Comparison of ENCODE assay signal across 8 cellular contexts in the genomic region with DNA sequence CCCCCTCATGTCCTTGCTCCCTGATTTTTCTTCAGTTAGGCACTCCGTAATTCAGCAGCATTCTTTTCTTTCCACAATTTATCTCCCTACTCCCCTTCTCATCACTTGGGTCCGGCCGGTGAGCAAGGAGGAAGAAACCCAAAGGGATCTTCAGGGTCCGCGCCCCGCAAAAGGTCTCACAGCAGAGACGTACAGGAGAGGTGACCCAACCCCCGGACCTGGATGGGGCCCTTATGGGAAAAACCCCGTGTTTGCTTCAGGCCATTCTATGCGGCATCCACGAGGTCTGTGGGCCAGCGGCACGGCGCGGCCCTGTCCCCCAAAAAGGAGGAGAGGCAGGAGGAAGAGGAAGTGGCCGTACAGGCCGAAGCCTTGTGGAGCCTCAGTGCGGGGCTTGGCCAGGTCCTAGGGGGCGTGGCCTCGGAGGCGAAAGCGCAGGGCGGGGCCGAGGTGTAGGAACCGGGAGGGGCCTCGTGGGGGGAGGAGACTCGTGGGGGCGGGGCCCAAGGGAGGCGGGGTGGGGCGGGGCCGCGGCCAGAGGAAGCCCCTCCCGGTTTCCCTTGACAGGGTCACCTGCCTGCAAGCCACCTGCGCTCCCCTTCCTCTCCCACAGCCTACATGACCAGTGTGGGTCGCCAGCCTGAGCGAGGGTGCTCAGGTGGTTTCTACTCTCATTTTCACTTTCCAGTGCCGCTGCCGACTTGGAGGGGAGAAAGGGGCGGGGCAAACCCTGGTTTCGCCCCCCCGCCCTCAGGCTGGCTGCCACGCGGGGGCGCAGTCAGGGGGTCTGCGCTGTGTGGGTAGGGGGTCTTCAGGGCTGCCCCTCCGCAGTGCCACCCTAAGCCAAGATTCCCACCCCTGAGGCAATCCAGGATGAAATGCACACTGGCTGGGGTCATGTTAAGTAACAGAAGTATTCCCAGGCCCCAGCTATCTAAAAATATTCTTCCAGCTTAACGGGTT.
DNase-seq lines count a peak whose midpoint lies in the region; ATAC-seq and TF ChIP-seq lines count a peak whose summit lies in the region.

No MANE protein-coding gene starts in this region.

- H3K27ac ChIP-seq in mesendoderm (ENCODE audit: low read depth, low read length): no peak overlapping the region

- no peak overlapping the region for H2BK120ac ChIP-seq in mesendoderm (ENCODE audit: low read depth, low read length)

- no peaks in the 10 kb centered on the region for H3K9me3 Mint-ChIP-seq in effector memory CD8-positive, alpha-beta T cell

- no peaks in the 10 kb centered on the region for H3K36me3 Mint-ChIP-seq in effector memory CD8-positive, alpha-beta T cell (ENCODE audit: insufficient read depth)

- peak overlapping the region; percentile 95 for H3K56ac ChIP-seq in mesendoderm (ENCODE audit: low read length)

- peak overlapping the region; percentile 95 for H3K4me2 ChIP-seq in mesendoderm (ENCODE audit: low read length)

- H3K79me2 ChIP-seq in mesendoderm (ENCODE audit: control insufficient read depth, insufficient read depth, low read length): no peaks in the 10 kb centered on the region

- no peaks in the 10 kb centered on the region for H3K27me3 Mint-ChIP-seq in effector memory CD8-positive, alpha-beta T cell

- no peaks in the 10 kb centered on the region for H3K36me3 ChIP-seq in mesendoderm (ENCODE audit: control insufficient read depth, insufficient read depth, low read length)

- peak overlapping the region; percentile 83 for H3K9ac ChIP-seq in mesendoderm (ENCODE audit: low read length)

- peak; percentile 96 for ATAC-seq in HG03175 (IDR thresholded peaks at IDR 0.05; ENCODE audit: unreplicated experiment)
- peak; percentile 90 for ATAC-seq in effector memory CD8-positive, alpha-beta T cell (replicated peaks)

- no peaks in the 10 kb centered on the region for H3K79me1 ChIP-seq in mesendoderm (ENCODE audit: low read length)

- H3K4me3 Mint-ChIP-seq in effector memory CD8-positive, alpha-beta T cell: peak overlapping the region; percentile 82 to 88

- no peak overlapping the region for H2AK5ac ChIP-seq in mesendoderm (ENCODE audit: low read length)

- peaks cover 2% of the 10 kb centered on the region for H3K4me1 ChIP-seq in mesendoderm (ENCODE audit: control insufficient read depth, low read depth, low read length)

- H2BK5ac ChIP-seq in mesendoderm (ENCODE audit: low read length): no peak overlapping the region

- no peak overlapping the region for H3K23ac ChIP-seq in mesendoderm (ENCODE audit: low read length)

- H3K4ac ChIP-seq in mesendoderm (ENCODE audit: low read depth, low read length): peak overlapping the region; percentile 22

- peak overlapping the region; percentile 1 for H3K18ac ChIP-seq in mesendoderm (ENCODE audit: low read length)

- H3K4me3 ChIP-seq in mesendoderm (ENCODE audit: low read length): peak overlapping the region; percentile 72

- H3K4me1 Mint-ChIP-seq in effector memory CD8-positive, alpha-beta T cell (ENCODE audit: low read depth in 2 of 2): peaks cover 8% of the 10 kb centered on the region in 2 donors

- peak overlapping the region; percentile 66 to 95 for H3K27ac Mint-ChIP-seq in effector memory CD8-positive, alpha-beta T cell

- H4K5ac ChIP-seq in mesendoderm (ENCODE audit: low read length): peak overlapping the region; percentile 77

- peak; percentile 89 for TF ChIP-seq POLR2A in GM18951 (IDR thresholded peaks at IDR 0.05; ENCODE audit: extremely low read depth, insufficient read depth, insufficient read length)

- no CpG with 5 or more reads among the region's 47 CpGs for WGBS in mesendoderm (ENCODE audit: extremely low coverage, insufficient coverage, low lambda C conversion rate)

- in situ Hi-C loops in GM18951 (cut with MboI; ENCODE audit: low sequenced_read_pairs, unreplicated experiment): no loop called here

- H4K8ac ChIP-seq in mesendoderm (ENCODE audit: low read depth, low read length): no peak overlapping the region

- no peak overlapping the region for H2BK15ac ChIP-seq in mesendoderm (replicated peaks; ENCODE audit: low read depth)

- peak; percentile 85 for DNase-seq in AML-193 (lab: John Stamatoyannopoulos, UW)
- peak; percentile 52 for DNase-seq in NCI-H748 treated with DMSO at 0.1 percent for 48 hours (lab: John Stamatoyannopoulos, UW)
- peak; percentile 69 to 70 for DNase-seq in activated CD8-positive, alpha-beta memory T cell treated with anti-CD3 and anti-CD28 coated beads for 4 hours (ENCODE audit: low read depth in 2 of 2)
- DNase-seq in effector memory CD8-positive, alpha-beta T cell: peak; percentile 70 to 77 (median 76)
- DNase-seq in mesendoderm: peak; percentile 92
- DNase-seq in stimulated activated CD8-positive, alpha-beta memory T cell treated with anti-CD3 and anti-CD28 coated beads, Interleukin-12 subunit alpha, Interleukin-12 subunit beta, amount 100 ng/mL, for 4 hours (ENCODE audit: low read depth): peak; percentile 72

- no peaks in the 10 kb centered on the region for H3K27me3 ChIP-seq in mesendoderm (ENCODE audit: insufficient read depth, low read length, poor library complexity)
